1 cellular context compared by ENCODE assay signal in the genomic region with DNA sequence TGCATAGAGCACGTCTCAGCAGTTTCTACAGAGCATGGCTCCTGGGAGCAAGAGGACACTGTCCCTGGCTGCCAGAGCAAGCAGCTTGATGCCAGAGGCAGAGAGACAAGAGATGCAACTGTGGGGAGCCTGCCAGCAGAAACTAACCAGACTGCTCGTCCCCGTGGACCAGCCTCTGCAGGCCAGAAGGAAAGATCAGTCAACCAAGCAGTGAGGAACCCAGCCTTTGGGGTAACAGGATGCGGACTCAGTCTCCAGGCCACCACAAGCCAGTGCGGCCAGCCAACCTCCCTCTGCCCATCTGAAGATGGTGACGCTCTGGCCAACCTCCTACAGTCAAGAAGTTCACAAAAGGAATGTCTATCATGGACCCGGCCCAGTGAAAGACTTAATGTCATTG.
TF ChIP-seq lines count a peak whose summit lies in the region.

No MANE protein-coding gene starts in this region.

TF ChIP-seq in HepG2, 621 proteins besides CTCF, POLR2A, EP300 and RAD21:
- peak in 1 of 2 experiments; percentile 15; a peak in 1 of 4 replicates for TF ChIP-seq MAFK (conservative IDR thresholded peaks at IDR 0.05 in 1 of 2, IDR thresholded peaks at IDR 0.05 in 1 of 2; ENCODE audit: low read length in 2 of 2)
- TF ChIP-seq POLR2AphosphoS2 (IDR thresholded peaks at IDR 0.05; ENCODE audit: low read depth, low read length): 0 out of 2 replicates have a peak, but pooled peaks have one; percentile 55
- TF ChIP-seq, protein P1, sequence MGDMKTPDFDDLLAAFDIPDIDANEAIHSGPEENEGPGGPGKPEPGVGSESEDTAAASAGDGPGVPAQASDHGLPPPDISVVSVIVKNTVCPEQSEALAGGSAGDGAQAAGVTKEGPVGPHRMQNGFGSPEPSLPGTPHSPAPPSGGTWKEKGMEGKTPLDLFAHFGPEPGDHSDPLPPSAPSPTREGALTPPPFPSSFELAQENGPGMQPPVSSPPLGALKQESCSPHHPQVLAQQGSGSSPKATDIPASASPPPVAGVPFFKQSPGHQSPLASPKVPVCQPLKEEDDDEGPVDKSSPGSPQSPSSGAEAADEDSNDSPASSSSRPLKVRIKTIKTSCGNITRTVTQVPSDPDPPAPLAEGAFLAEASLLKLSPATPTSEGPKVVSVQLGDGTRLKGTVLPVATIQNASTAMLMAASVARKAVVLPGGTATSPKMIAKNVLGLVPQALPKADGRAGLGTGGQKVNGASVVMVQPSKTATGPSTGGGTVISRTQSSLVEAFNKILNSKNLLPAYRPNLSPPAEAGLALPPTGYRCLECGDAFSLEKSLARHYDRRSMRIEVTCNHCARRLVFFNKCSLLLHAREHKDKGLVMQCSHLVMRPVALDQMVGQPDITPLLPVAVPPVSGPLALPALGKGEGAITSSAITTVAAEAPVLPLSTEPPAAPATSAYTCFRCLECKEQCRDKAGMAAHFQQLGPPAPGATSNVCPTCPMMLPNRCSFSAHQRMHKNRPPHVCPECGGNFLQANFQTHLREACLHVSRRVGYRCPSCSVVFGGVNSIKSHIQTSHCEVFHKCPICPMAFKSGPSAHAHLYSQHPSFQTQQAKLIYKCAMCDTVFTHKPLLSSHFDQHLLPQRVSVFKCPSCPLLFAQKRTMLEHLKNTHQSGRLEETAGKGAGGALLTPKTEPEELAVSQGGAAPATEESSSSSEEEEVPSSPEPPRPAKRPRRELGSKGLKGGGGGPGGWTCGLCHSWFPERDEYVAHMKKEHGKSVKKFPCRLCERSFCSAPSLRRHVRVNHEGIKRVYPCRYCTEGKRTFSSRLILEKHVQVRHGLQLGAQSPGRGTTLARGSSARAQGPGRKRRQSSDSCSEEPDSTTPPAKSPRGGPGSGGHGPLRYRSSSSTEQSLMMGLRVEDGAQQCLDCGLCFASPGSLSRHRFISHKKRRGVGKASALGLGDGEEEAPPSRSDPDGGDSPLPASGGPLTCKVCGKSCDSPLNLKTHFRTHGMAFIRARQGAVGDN (CRISPR knock-in tag; IDR thresholded peaks at IDR 0.05): peak; percentile 9; the same call in 1 of the 2 replicates
- TF ChIP-seq CHD4 (IDR thresholded peaks at IDR 0.05; ENCODE audit: borderline replicate concordance, low read length): no peak
- no peak for TF ChIP-seq HOXA3 (CRISPR knock-in tag; IDR thresholded peaks at IDR 0.05)
- TF ChIP-seq, protein P2, sequence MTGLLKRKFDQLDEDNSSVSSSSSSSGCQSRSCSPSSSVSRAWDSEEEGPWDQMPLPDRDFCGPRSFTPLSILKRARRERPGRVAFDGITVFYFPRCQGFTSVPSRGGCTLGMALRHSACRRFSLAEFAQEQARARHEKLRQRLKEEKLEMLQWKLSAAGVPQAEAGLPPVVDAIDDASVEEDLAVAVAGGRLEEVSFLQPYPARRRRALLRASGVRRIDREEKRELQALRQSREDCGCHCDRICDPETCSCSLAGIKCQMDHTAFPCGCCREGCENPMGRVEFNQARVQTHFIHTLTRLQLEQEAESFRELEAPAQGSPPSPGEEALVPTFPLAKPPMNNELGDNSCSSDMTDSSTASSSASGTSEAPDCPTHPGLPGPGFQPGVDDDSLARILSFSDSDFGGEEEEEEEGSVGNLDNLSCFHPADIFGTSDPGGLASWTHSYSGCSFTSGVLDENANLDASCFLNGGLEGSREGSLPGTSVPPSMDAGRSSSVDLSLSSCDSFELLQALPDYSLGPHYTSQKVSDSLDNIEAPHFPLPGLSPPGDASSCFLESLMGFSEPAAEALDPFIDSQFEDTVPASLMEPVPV (CRISPR knock-in tag; IDR thresholded peaks at IDR 0.05): no peak
